8 cellular contexts compared by ENCODE assay signal in genomic region chr22:26360169-26360885, GRCh38.
A peak's percentile ranks its signal among the peaks of the same experiment; 100 is the strongest.
DNase-seq lines count a peak whose midpoint lies in the region; ATAC-seq and TF ChIP-seq lines count a peak whose summit lies in the region.

No MANE protein-coding gene starts in this region.

- no peaks in the 10 kb centered on the region for H3K9me3 Mint-ChIP-seq in GM23338
- no peaks in the 10 kb centered on the region for H3K9me3 Mint-ChIP-seq in activated CD4-positive, alpha-beta T cell treated with anti-CD3 and anti-CD28 coated beads for 36 hours (ENCODE audit: low read depth)

- no peaks in the 10 kb centered on the region for H3K27me3 ChIP-seq in GM23338 (ENCODE audit: insufficient read depth)
- H3K27me3 ChIP-seq in colonic mucosa = no peaks in the 10 kb centered on the region

- no peaks in the 10 kb centered on the region for H3K9me2 ChIP-seq in GM23338 (ENCODE audit: insufficient read depth)

- H2AFZ ChIP-seq in GM23338 = peak overlapping the region; percentile 87; the same call in 1 of the 2 replicates

- H3F3A ChIP-seq in GM23338 (replicated peaks; ENCODE audit: low read depth) = no peaks in the 10 kb centered on the region

- H3K36me3 ChIP-seq in GM23338 (ENCODE audit: insufficient read depth) (no peaks in the 10 kb centered on the region), colonic mucosa (no peaks in the 10 kb centered on the region)

- H3K27ac ChIP-seq in GM23338 (ENCODE audit: low read depth) = no peak overlapping the region
- H3K27ac ChIP-seq in colonic mucosa = no peak overlapping the region

- peaks cover 2% of the 10 kb centered on the region for H3K27me3 Mint-ChIP-seq in GM23338 (ENCODE audit: insufficient read depth, low read depth, poor library complexity)
- peaks cover 6% of the 10 kb centered on the region for H3K27me3 Mint-ChIP-seq in activated CD4-positive, alpha-beta T cell treated with anti-CD3 and anti-CD28 coated beads for 36 hours

- H3K9ac ChIP-seq in colonic mucosa (ENCODE audit: low read depth in 2 of 2, low read length in 2 of 2) = peak overlapping the region in 1 of 2 donors; percentile 35

- H3K4me1 ChIP-seq in GM23338 (ENCODE audit: insufficient read depth) (no peaks in the 10 kb centered on the region; the same call in 1 of the 2 replicates), colonic mucosa (no peaks in the 10 kb centered on the region)

- ATAC-seq in GM23338 (peak; percentile 80), GM19328 (IDR thresholded peaks at IDR 0.05; ENCODE audit: unreplicated experiment) (no peak)
- ATAC-seq in activated CD4-positive, alpha-beta T cell treated with anti-CD3 and anti-CD28 coated beads for 36 hours = peak; percentile 69

- peak overlapping the region; percentile 36 for H3K4me3 ChIP-seq in AG04449 (ENCODE audit: low read depth, low read length)
- H3K4me3 ChIP-seq in GM23338 = peak overlapping the region; percentile 48
- no peak overlapping the region for H3K4me3 ChIP-seq in colonic mucosa

- H3K9me3 ChIP-seq in colonic mucosa = no peaks in the 10 kb centered on the region

- DNase-seq in AG04449 (ENCODE audit: low read depth, low spot score) (no peak), GM23338 (ENCODE audit: low spot score) (peak; percentile 94), NCI-H446 (lab: John Stamatoyannopoulos, UW) (peak; percentile 59 to 81), colonic mucosa (peak; percentile 69), kidney glomerular epithelial cell (lab: John Stamatoyannopoulos, UW) (peak; percentile 56)
- peak; percentile 77 for DNase-seq in activated CD4-positive, alpha-beta T cell treated with anti-CD3 and anti-CD28 coated beads for 36 hours
- peak; percentile 58 for DNase-seq in stimulated activated CD4-positive, alpha-beta T cell treated with anti-CD3 and anti-CD28 coated beads, Interleukin-1b, Interleukin-23, amount 100 ng/mL, for 48 hours

- no peaks in the 10 kb centered on the region for H3K79me2 ChIP-seq in GM23338 (replicated peaks; ENCODE audit: insufficient read depth)

- no peak overlapping the region for H3K27ac Mint-ChIP-seq in GM23338
- H3K27ac Mint-ChIP-seq in activated CD4-positive, alpha-beta T cell treated with anti-CD3 and anti-CD28 coated beads for 36 hours = no peak overlapping the region

- H3K4me1 Mint-ChIP-seq in GM23338 = peaks cover 8% of the 10 kb centered on the region; the same call in 2 of the 3 replicates
- peaks cover 6% of the 10 kb centered on the region for H3K4me1 Mint-ChIP-seq in activated CD4-positive, alpha-beta T cell treated with anti-CD3 and anti-CD28 coated beads for 36 hours

- TF ChIP-seq CTCF in AG04449 (IDR thresholded peaks at IDR 0.05; ENCODE audit: insufficient read depth, low read length, missing control alignments) = peak; percentile 65
- peak; percentile 77 to 95 for TF ChIP-seq CTCF in GM23338 (conservative IDR thresholded peaks at IDR 0.05; ENCODE audit: low read depth in 2 of 2)
- peak; percentile 96 for TF ChIP-seq CTCF in colonic mucosa (IDR thresholded peaks at IDR 0.05)

- peak overlapping the region; percentile 75 for H3K4me2 ChIP-seq in GM23338

- intact Hi-C loops in activated CD4-positive, alpha-beta T cell treated with anti-CD3 and anti-CD28 coated beads for 36 hours (cut with DNase I, micrococcal nuclease) = loop anchor here in 1 of 2 experiments (2.0 kb wide), 2 partner anchors 66 to 68 kb away; partner anchors contain the start of gene ASPHD2
- intact Hi-C loops in colonic mucosa (cut with DNase I) = no loop called here

- CTCF ChIA-PET in AG04449 (lab: Yijun Ruan, JAX) = interaction anchor here (0.6 to 12.9 kb wide), 15 partner anchors 9 to 588 kb away, joined by 3 to 289 read pairs (median 4); no protein-coding TSS in a partner anchor
- CTCF ChIA-PET in activated CD4-positive, alpha-beta T cell treated with anti-CD3 and anti-CD28 coated beads for 36 hours (lab: Charles Lee) = interaction anchor here (0.6 to 2.5 kb wide), 10 partner anchors 7 to 1106 kb away, joined by 3 to 12 read pairs (median 4); no protein-coding TSS in a partner anchor

- no peaks in the 10 kb centered on the region for H3K36me3 Mint-ChIP-seq in GM23338 (ENCODE audit: low read depth)
- H3K36me3 Mint-ChIP-seq in activated CD4-positive, alpha-beta T cell treated with anti-CD3 and anti-CD28 coated beads for 36 hours (ENCODE audit: low read depth) = no peaks in the 10 kb centered on the region

- POLR2A ChIA-PET in AG04449 (lab: Yijun Ruan, JAX) = no interaction called here
- POLR2A ChIA-PET in activated CD4-positive, alpha-beta T cell treated with anti-CD3 and anti-CD28 coated beads for 36 hours (lab: Charles Lee) = no interaction called here

- peak overlapping the region; percentile 59 for H3K4me3 Mint-ChIP-seq in GM23338
- H3K4me3 Mint-ChIP-seq in activated CD4-positive, alpha-beta T cell treated with anti-CD3 and anti-CD28 coated beads for 36 hours = no peak overlapping the region

- H4K20me1 ChIP-seq in GM23338 (replicated peaks; ENCODE audit: insufficient read depth) = no peaks in the 10 kb centered on the region; the same call in 1 of the 2 replicates

TF ChIP-seq in GM23338, 12 proteins besides CTCF, POLR2A, EP300 and RAD21:
- TF ChIP-seq CREB1 (CRISPR knock-in tag; IDR thresholded peaks at IDR 0.05; ENCODE audit: low read depth) = peak; percentile 85
- no peak for TF ChIP-seq JUNB (IDR thresholded peaks at IDR 0.05; ENCODE audit: unreplicated experiment)
